Comparison of ENCODE assay signal across 23 cellular contexts in the genomic region with DNA sequence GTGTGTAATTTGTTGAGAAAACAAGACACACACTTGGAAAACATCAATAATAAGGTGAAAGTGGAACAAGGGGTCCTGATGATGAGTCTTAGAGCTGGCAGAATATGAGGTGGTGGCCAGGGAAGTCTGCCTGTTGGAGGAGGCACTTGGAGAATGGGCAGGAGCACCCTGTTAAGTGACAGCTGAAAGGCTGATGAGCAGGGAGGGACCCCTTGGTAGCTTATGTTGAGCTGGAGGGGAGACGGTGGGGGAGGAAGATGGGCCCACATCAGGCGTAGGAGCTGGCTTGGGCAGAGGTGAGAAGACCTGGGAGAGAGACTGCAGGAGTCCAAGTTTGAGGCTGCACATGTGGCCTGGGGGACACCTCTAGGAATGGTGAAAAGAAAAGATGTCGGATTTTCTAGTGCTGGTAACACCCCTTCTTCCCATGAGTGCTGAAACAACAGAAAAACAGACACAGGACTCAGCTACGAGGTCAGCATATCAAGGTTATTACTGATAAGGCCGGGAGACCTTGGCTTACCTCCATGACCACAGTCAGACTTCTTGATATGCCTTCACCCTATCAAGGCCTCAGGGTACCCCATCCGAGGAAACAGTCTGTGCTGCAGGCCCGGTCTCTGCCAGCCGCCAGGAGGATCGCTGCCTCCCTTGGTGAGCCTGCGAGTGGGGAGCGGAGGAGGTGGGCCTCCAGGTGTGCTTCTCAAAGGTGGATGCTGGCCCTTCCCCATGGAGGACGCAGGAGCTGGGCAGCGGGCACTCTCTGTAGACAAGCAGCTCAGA.
"Had no signal": no experiment of that assay in that cellular context is flagged by ENCODE, and none has a peak within 500 bp of the region (broad histone marks: within the 10 kb centered on the region; RNA-seq: fewer than 3 reads in every experiment).

No MANE protein-coding gene starts in this region.

- H3K4me3 ChIP-seq: breast epithelium, left ventricle myocardium inferior, right atrium auricular region, smooth muscle cell, transverse colon had no signal

- DNase-seq: activated CD4-positive, alpha-beta memory T cell treated with anti-CD3 and anti-CD28 coated beads, Interleukin-2, amount 10 ng/mL, durations not matched to agents 7 days and 5 days; activated CD4-positive, alpha-beta T cell treated with anti-CD3 and anti-CD28 coated beads for 48 hours; activated gamma-delta T cell treated with Interleukin-2 at 50 U/mL for 16 hours; activated naive CD4-positive, alpha-beta T cell treated with anti-CD3 and anti-CD28 coated beads, Interleukin-2, amount 50 U/mL, for 16 hours; activated T-cell treated with anti-CD3 and anti-CD28 coated beads, Interleukin-2, amount 50 U/mL, for 4 hours; central memory CD4-positive, alpha-beta T cell; effector CD8-positive, alpha-beta T cell; glutamatergic neuron; left ventricle myocardium inferior; nephron progenitor cell; stimulated activated CD4-positive, alpha-beta T cell treated with anti-CD3 and anti-CD28 coated beads, Interleukin-1b, Interleukin-23, amount 100 ng/mL, for 48 hours; stimulated activated CD4-positive, alpha-beta T cell treated with anti-CD3 and anti-CD28 coated beads, Interleukin-4, amount 100 ng/mL, for 4 hours; stimulated activated CD8-positive, alpha-beta memory T cell treated with anti-CD3 and anti-CD28 coated beads, Interleukin-4, amount 100 ng/mL, for 48 hours; stimulated activated naive B cell treated with anti-CD40 and anti-IgM and Interleukin-4, amounts not matched to agents 10 μg/mL and 1 μg/mL and 100 μg/mL, for 72 hours; T-helper 1 cell; transverse colon; WERI-Rb-1 had no signal

- H3K9ac ChIP-seq: parathyroid adenoma had no signal

- H3K36me3 ChIP-seq: breast epithelium, left ventricle myocardium inferior, right atrium auricular region, transverse colon, WERI-Rb-1 had no signal

- H3K9me3 ChIP-seq: breast epithelium, left ventricle myocardium inferior, right atrium auricular region, transverse colon had no signal

- H3K4me2 ChIP-seq: smooth muscle cell had no signal

- ATAC-seq: activated CD4-positive, CD25-positive, alpha-beta regulatory T cell treated with anti-CD3 and anti-CD28 coated beads, Interleukin-2, amount 50 U/mL, for 24 hours; activated T-cell treated with anti-CD3 and anti-CD28 coated beads, Interleukin-2, amount 50 U/mL, for 4 hours; activated T-helper 17 cell treated with anti-CD3 and anti-CD28 coated beads, Interleukin-2, amount 50 U/mL, for 72 hours; stimulated activated naive B cell treated with anti-CD40 and anti-IgM and Interleukin-4, amounts not matched to agents 10 μg/mL and 1 μg/mL and 100 μg/mL, for 72 hours had no signal

- H2AFZ ChIP-seq: parathyroid adenoma had no signal

- H3K27ac ChIP-seq: breast epithelium, left ventricle myocardium inferior, parathyroid adenoma, right atrium auricular region, transverse colon, WERI-Rb-1 had no signal

- H3K27me3 ChIP-seq: breast epithelium, right atrium auricular region, transverse colon had no signal

- H3K79me2 ChIP-seq: parathyroid adenoma had no signal

- H3K4me1 ChIP-seq: breast epithelium, parathyroid adenoma had no signal
